In genomic region chr5:177103523-177104253, GRCh38 we compare ENCODE assay signal across 25 cellular contexts. TPM values are rescaled to one million over a fixed set of nuclear protein-coding genes. Genes with fewer than 3 reads are reported as not detected.
DNase-seq lines count a peak whose midpoint lies in the region; ATAC-seq and TF ChIP-seq lines count a peak whose summit lies in the region.
"Had no signal": no experiment of that assay in that cellular context is flagged by ENCODE, and none has a peak within 500 bp of the region (broad histone marks: within the 10 kb centered on the region; RNA-seq: fewer than 3 reads in every experiment).

No MANE protein-coding gene starts in this region.

- H4K12ac ChIP-seq in trophoblast cell (ENCODE audit: low read depth, low read length), result no peak overlapping the region

- no peaks in the 10 kb centered on the region for H3K4me1 Mint-ChIP-seq in activated CD4-positive, alpha-beta T cell treated with anti-CD3 and anti-CD28 coated beads, Interleukin-2, amount 10 ng/mL, durations not matched to agents 7 days and 5 days
- H3K4me1 Mint-ChIP-seq: activated CD4-positive, alpha-beta T cell treated with anti-CD3 and anti-CD28 coated beads for 36 hours had no signal

- no peak overlapping the region for H3K4me3 Mint-ChIP-seq in activated CD4-positive, alpha-beta T cell treated with anti-CD3 and anti-CD28 coated beads, Interleukin-2, amount 10 ng/mL, durations not matched to agents 7 days and 5 days
- H3K4me3 Mint-ChIP-seq: activated CD4-positive, alpha-beta T cell treated with anti-CD3 and anti-CD28 coated beads for 36 hours; CD4-positive, CD25-positive, alpha-beta regulatory T cell; dendritic cell treated with granulocyte-macrophage colony-stimulating factor and Interleukin-4, amounts not matched to agents 40 ng/mL and 50 ng/mL, for 4 days; nephron progenitor cell had no signal

- no peaks in the 10 kb centered on the region for H3K79me2 ChIP-seq in trophoblast cell (ENCODE audit: control insufficient read depth, insufficient read depth, low read length, poor library complexity)

- no peak overlapping the region for H3K14ac ChIP-seq in trophoblast cell (ENCODE audit: low read length)

- H2AFZ ChIP-seq in trophoblast cell (ENCODE audit: insufficient read depth, low read length, poor library complexity), result no peak overlapping the region

- H4K8ac ChIP-seq in trophoblast cell (ENCODE audit: low read depth, low read length), result no peak overlapping the region

- H3K27ac Mint-ChIP-seq in activated CD4-positive, alpha-beta T cell treated with anti-CD3 and anti-CD28 coated beads, Interleukin-2, amount 10 ng/mL, durations not matched to agents 7 days and 5 days, result no peak overlapping the region
- H3K27ac Mint-ChIP-seq: activated CD4-positive, alpha-beta T cell treated with anti-CD3 and anti-CD28 coated beads for 36 hours; dendritic cell treated with granulocyte-macrophage colony-stimulating factor and Interleukin-4, amounts not matched to agents 40 ng/mL and 50 ng/mL, for 4 days; nephron progenitor cell had no signal

- no peaks in the 10 kb centered on the region for H3K4me1 ChIP-seq in trophoblast cell (ENCODE audit: control insufficient read depth in 1 of 2, insufficient read depth in 2 of 2, low read length in 2 of 2)
- H3K4me1 ChIP-seq: prostate gland, upper lobe of left lung had no signal

- no peak overlapping the region for H2AK5ac ChIP-seq in trophoblast cell (ENCODE audit: low read length)

- no peaks in the 10 kb centered on the region for H3K9me3 Mint-ChIP-seq in activated CD4-positive, alpha-beta T cell treated with anti-CD3 and anti-CD28 coated beads, Interleukin-2, amount 10 ng/mL, durations not matched to agents 7 days and 5 days
- H3K9me3 Mint-ChIP-seq: CD4-positive, CD25-positive, alpha-beta regulatory T cell; dendritic cell treated with granulocyte-macrophage colony-stimulating factor and Interleukin-4, amounts not matched to agents 40 ng/mL and 50 ng/mL, for 4 days; nephron progenitor cell had no signal

- no peaks in the 10 kb centered on the region for H3K79me1 ChIP-seq in trophoblast cell (ENCODE audit: low read length)

- H3K9ac ChIP-seq in trophoblast cell (ENCODE audit: low read length), result no peak overlapping the region

- no peaks in the 10 kb centered on the region for H3K36me3 Mint-ChIP-seq in activated CD4-positive, alpha-beta T cell treated with anti-CD3 and anti-CD28 coated beads, Interleukin-2, amount 10 ng/mL, durations not matched to agents 7 days and 5 days (ENCODE audit: low read depth)
- H3K36me3 Mint-ChIP-seq: CD4-positive, CD25-positive, alpha-beta regulatory T cell had no signal

- no peak overlapping the region for H4K91ac ChIP-seq in trophoblast cell (ENCODE audit: low read depth, low read length)

- CTCF ChIA-PET in activated CD4-positive, alpha-beta T cell treated with anti-CD3 and anti-CD28 coated beads, Interleukin-2, amount 10 ng/mL, durations not matched to agents 7 days and 5 days (lab: Charles Lee), result interaction anchor here (2.0 kb wide), 1 partner anchor 443 kb away, joined by 4 read pairs; no protein-coding TSS in a partner anchor

- DNase-seq in NCI-H524 (lab: John Stamatoyannopoulos, UW) (peak; percentile 2 to 32), NCI-H524 treated with DMSO at 0.1 percent for 48 hours (lab: John Stamatoyannopoulos, UW) (no peak), NCI-H1694 (lab: John Stamatoyannopoulos, UW) (peak; percentile 33), fibroblast of mammary gland (ENCODE audit: low read depth) (peak; percentile 16), trophoblast cell (no peak), kidney glomerular epithelial cell (lab: John Stamatoyannopoulos, UW) (no peak)
- no peak for DNase-seq in activated CD4-positive, alpha-beta T cell treated with anti-CD3 and anti-CD28 coated beads, Interleukin-2, amount 10 ng/mL, durations not matched to agents 7 days and 5 days
- DNase-seq: ACHN; activated CD4-positive, alpha-beta T cell treated with anti-CD3 and anti-CD28 coated beads for 36 hours; activated gamma-delta T cell; adrenal gland; CD4-positive, CD25-positive, alpha-beta regulatory T cell; DMS79; gastrocnemius medialis; NCI-H1048; nephron progenitor cell; stimulated activated CD4-positive, alpha-beta T cell treated with anti-CD3 and anti-CD28 coated beads, Interleukin-4, amount 100 ng/mL, for 1 hour; stomach; SW 1271; upper lobe of left lung had no signal

- no peak overlapping the region for H3K4ac ChIP-seq in trophoblast cell (ENCODE audit: low read depth, low read length)

- no peak for ATAC-seq in GM19023 (IDR thresholded peaks at IDR 0.05; ENCODE audit: unreplicated experiment)
- ATAC-seq: activated CD4-positive, alpha-beta T cell treated with anti-CD3 and anti-CD28 coated beads for 36 hours; gastrocnemius medialis had no signal

- no peak overlapping the region for H3K4me2 ChIP-seq in trophoblast cell (ENCODE audit: low read length)
- H3K4me2 ChIP-seq: smooth muscle cell had no signal

- WGBS in trophoblast cell (ENCODE audit: extremely low coverage, insufficient coverage, insufficient read length), result no CpG with 5 or more reads among the region's 9 CpGs

- no peak overlapping the region for H2BK120ac ChIP-seq in trophoblast cell (ENCODE audit: insufficient read depth, low read length, poor library complexity)

- H3K36me3 ChIP-seq in trophoblast cell (ENCODE audit: control insufficient read depth in 1 of 2, insufficient read depth in 2 of 2, low read length in 2 of 2), result no peaks in the 10 kb centered on the region
- H3K36me3 ChIP-seq: adrenal gland, gastrocnemius medialis, prostate gland, stomach, upper lobe of left lung had no signal

- H2BK5ac ChIP-seq in trophoblast cell (ENCODE audit: low read depth, low read length, poor library complexity), result no peak overlapping the region

- peak overlapping the region; percentile 21 for H3K23ac ChIP-seq in trophoblast cell (ENCODE audit: low read length)

- H3K18ac ChIP-seq in trophoblast cell (ENCODE audit: low read length), result no peak overlapping the region

- POLR2A ChIA-PET in activated CD4-positive, alpha-beta T cell treated with anti-CD3 and anti-CD28 coated beads, Interleukin-2, amount 10 ng/mL, durations not matched to agents 7 days and 5 days (lab: Charles Lee), result no interaction called here

- no peak overlapping the region for H2BK12ac ChIP-seq in trophoblast cell (ENCODE audit: low read length)

- H3K27me3 ChIP-seq in trophoblast cell (ENCODE audit: insufficient read depth, low read length), result no peaks in the 10 kb centered on the region
- H3K27me3 ChIP-seq: adrenal gland, upper lobe of left lung had no signal

- no peak for TF ChIP-seq CTCF in fibroblast of mammary gland (conservative IDR thresholded peaks at IDR 0.05; ENCODE audit: control insufficient read depth, insufficient read depth, low read depth, low read length)

- H3K4me3 ChIP-seq in fibroblast of mammary gland (ENCODE audit: control insufficient read depth, low read depth, low read length), result no peak overlapping the region
- H3K4me3 ChIP-seq in trophoblast cell (ENCODE audit: low read depth, low read length), result peak overlapping the region; percentile 55
- H3K4me3 ChIP-seq: adrenal gland, gastrocnemius medialis, prostate gland, smooth muscle cell, stomach, upper lobe of left lung had no signal

- H3K27me3 Mint-ChIP-seq in activated CD4-positive, alpha-beta T cell treated with anti-CD3 and anti-CD28 coated beads, Interleukin-2, amount 10 ng/mL, durations not matched to agents 7 days and 5 days, result peaks cover 3% of the 10 kb centered on the region
- H3K27me3 Mint-ChIP-seq: activated CD4-positive, alpha-beta T cell treated with anti-CD3 and anti-CD28 coated beads for 36 hours had no signal

- H3K27ac ChIP-seq in trophoblast cell (ENCODE audit: low read depth, low read length), result no peak overlapping the region
- H3K27ac ChIP-seq: adrenal gland, epithelial cell of prostate, gastrocnemius medialis, prostate gland, stomach, upper lobe of left lung had no signal

- H3K9me3 ChIP-seq in trophoblast cell (ENCODE audit: insufficient read depth, low read depth, low read length), result peaks cover 2% of the 10 kb centered on the region
- H3K9me3 ChIP-seq: adrenal gland, gastrocnemius medialis, prostate gland, stomach, upper lobe of left lung had no signal

RNA-seq across cellular contexts. Expression of gene FGFR4, which starts 17.0 kb away (rescaled TPM):
- 4.8 and 5.3 TPM in 2 replicates for polyA plus RNA-seq in trophoblast cell (2013)
- total RNA-seq in activated CD4-positive, alpha-beta T cell treated with anti-CD3 and anti-CD28 coated beads, Interleukin-2, amount 10 ng/mL, durations not matched to agents 7 days and 5 days, result 1 to 10 TPM in 1 of 2 experiments, under 1 TPM in 1; 0.64 to 1.8 TPM

RNA-seq across cellular contexts. Expression of gene NSD1, which starts 29.9 kb away (rescaled TPM):
- 22.2 and 23.8 TPM in 2 replicates for polyA plus RNA-seq in trophoblast cell (2013)
- total RNA-seq in activated CD4-positive, alpha-beta T cell treated with anti-CD3 and anti-CD28 coated beads, Interleukin-2, amount 10 ng/mL, durations not matched to agents 7 days and 5 days, result 10 to 100 TPM; 83.2 to 92.9 TPM

Comparison
In these comparisons a context has a peak if more than half of its experiments do, and no peak if none do; other contexts are left out.
1. DNase-seq: peak in NCI-H524 (2 of 2), NCI-H1694 (single experiment) and fibroblast of mammary gland (single experiment); none in NCI-H524 treated with DMSO at 0.1 percent for 48 hours (single experiment), trophoblast cell (0 of 2), activated CD4-positive, alpha-beta T cell treated with anti-CD3 and anti-CD28 coated beads, Interleukin-2, amount 10 ng/mL, durations not matched to agents 7 days and 5 days (single experiment) and kidney glomerular epithelial cell (single experiment).